16 cellular contexts compared by ENCODE assay signal in the genomic region with DNA sequence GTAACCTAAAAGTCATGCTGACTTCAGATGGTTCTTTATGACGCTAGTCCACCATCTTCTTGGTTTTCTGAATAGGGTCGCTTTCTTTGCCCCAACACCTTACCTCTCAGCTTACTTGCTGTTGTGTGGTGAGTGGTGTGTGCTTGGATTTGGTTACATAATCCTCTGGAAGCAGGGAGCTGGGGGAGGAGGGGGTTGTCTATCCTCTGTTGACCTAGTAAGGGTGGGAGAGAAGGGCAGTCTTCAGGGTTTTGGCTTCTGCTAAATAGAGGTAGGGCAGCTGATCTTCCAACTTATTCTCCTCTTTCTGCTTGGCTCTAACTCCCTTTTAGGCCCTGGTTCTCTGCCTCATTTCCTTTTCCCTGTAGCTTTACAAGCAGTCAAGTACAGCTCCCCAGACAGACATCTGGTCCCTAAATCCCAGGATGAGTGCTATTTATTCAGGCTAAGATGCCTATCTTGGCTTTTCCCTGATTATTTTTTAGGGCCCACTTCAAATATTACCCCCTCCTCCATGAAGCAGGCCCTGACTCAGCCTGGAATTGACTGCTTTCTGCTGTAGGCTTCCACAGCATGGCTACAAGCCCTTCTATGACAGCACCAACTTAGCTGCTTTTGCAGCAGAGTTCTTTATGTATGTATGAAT. TPM values are rescaled to one million over a fixed set of nuclear protein-coding genes. Genes with fewer than 3 reads are reported as not detected.
A peak's percentile ranks its signal among the peaks of the same experiment; 100 is the strongest.
DNase-seq lines count a peak whose midpoint lies in the region; ATAC-seq and TF ChIP-seq lines count a peak whose summit lies in the region.
"Had no signal": no experiment of that assay in that cellular context is flagged by ENCODE, and none has a peak within 500 bp of the region (broad histone marks: within the 10 kb centered on the region; RNA-seq: fewer than 3 reads in every experiment).

No MANE protein-coding gene starts in this region.

- H3K79me1 ChIP-seq in IMR-90 (ENCODE audit: low read depth in 1 of 2, low read length in 2 of 2) (0 out of 4 replicates have a peak, but pooled peaks cover 0 to 3% of the 10 kb centered on the region in 2 experiments), mesenchymal stem cell (replicated peaks; ENCODE audit: low read length, poor library complexity, severe bottlenecking) (no peaks in the 10 kb centered on the region), trophoblast cell (ENCODE audit: low read length) (no peaks in the 10 kb centered on the region)

- H3K4ac ChIP-seq in IMR-90 (ENCODE audit: low read depth, low read length) = peak overlapping the region; percentile 96
- H3K4ac ChIP-seq in mesenchymal stem cell (ENCODE audit: low read depth in 1 of 2, low read length in 2 of 2) = no peak overlapping the region
- no peak overlapping the region for H3K4ac ChIP-seq in trophoblast cell (ENCODE audit: low read depth, low read length)

- no peaks in the 10 kb centered on the region for H3K36me3 ChIP-seq in IMR-90 (ENCODE audit: control insufficient read depth, insufficient read depth, low read length)
- no peaks in the 10 kb centered on the region for H3K36me3 ChIP-seq in WERI-Rb-1
- no peaks in the 10 kb centered on the region for H3K36me3 ChIP-seq in mesenchymal stem cell (ENCODE audit: control insufficient read depth in 1 of 2, insufficient read depth in 2 of 2, low read depth in 1 of 2, low read length in 2 of 2)
- no peaks in the 10 kb centered on the region for H3K36me3 ChIP-seq in trophoblast cell (ENCODE audit: control insufficient read depth in 1 of 2, insufficient read depth in 2 of 2, low read length in 2 of 2)
- no peaks in the 10 kb centered on the region for H3K36me3 ChIP-seq in mucosa of descending colon (ENCODE audit: low read depth)

- peaks cover 4% of the 10 kb centered on the region; the same call in 1 of the 2 replicates for H3K4me1 ChIP-seq in IMR-90 (ENCODE audit: control insufficient read depth, insufficient read depth, low read length)
- no peaks in the 10 kb centered on the region for H3K4me1 ChIP-seq in mesenchymal stem cell (ENCODE audit: control insufficient read depth, insufficient read depth, low read depth, low read length)
- H3K4me1 ChIP-seq in trophoblast cell (ENCODE audit: control insufficient read depth in 1 of 2, insufficient read depth in 2 of 2, low read length in 2 of 2) = peaks cover 2 to 7% of the 10 kb centered on the region in 2 experiments
- no peaks in the 10 kb centered on the region for H3K4me1 ChIP-seq in mucosa of descending colon (ENCODE audit: low read depth)

- no peak overlapping the region; the same call in 1 of the 2 replicates for H3K56ac ChIP-seq in IMR-90 (ENCODE audit: extremely low read depth, insufficient read depth, low read length)

- H4K12ac ChIP-seq in trophoblast cell (ENCODE audit: low read depth, low read length) = no peak overlapping the region

- POLR2A ChIA-PET in IMR-90 (lab: Charles Lee; ENCODE audit: unreplicated experiment) = no interaction called here

- ATAC-seq in IMR-90 (ENCODE audit: low read depth) = no peak
- no peak for ATAC-seq in mucosa of descending colon

- H2BK12ac ChIP-seq in mesenchymal stem cell (ENCODE audit: low read length in 2 of 2) (no peak overlapping the region), trophoblast cell (ENCODE audit: low read length) (no peak overlapping the region)

- no CpG with 5 or more reads among the region's 2 CpGs for WGBS in IMR-90 (ENCODE audit: extremely low coverage in 2 of 2, insufficient read length in 1 of 2), 2 experiments
- 80% methylated on average over 1 of the region's 2 CpGs for WGBS in mesenchymal stem cell
- WGBS in trophoblast cell (ENCODE audit: extremely low coverage, insufficient coverage, insufficient read length) = no CpG with 5 or more reads among the region's 2 CpGs

- intact Hi-C loops in Calu3 (cut with micrococcal nuclease; ENCODE audit: unreplicated experiment) (no loop called here), IMR-90 (cut with micrococcal nuclease) (no loop called here), mucosa of descending colon (cut with DNase I, micrococcal nuclease) (no loop called here)

- no peak for DNase-seq in Calu3
- DNase-seq in IMR-90 = peak; percentile 16
- peak; percentile 92 for DNase-seq in WERI-Rb-1
- DNase-seq in mesenchymal stem cell = no peak
- DNase-seq in trophoblast cell = no peak
- DNase-seq in NCI-H69 (lab: John Stamatoyannopoulos, UW) = no peak
- no peak for DNase-seq in globus pallidus (ENCODE audit: low spot score)
- no peak for DNase-seq in mucosa of descending colon
- DNase-seq: CD4-positive, alpha-beta memory T cell; DMS79 treated with DMSO at 0.1 percent for 48 hours; KBM-7; NCI-H1417; NCI-H187 treated with DMSO at 0.1 percent for 48 hours; NCI-H446 treated with DMSO at 0.1 percent for 48 hours; SHP77 had no signal

- H2BK5ac ChIP-seq in IMR-90 (ENCODE audit: low read depth, low read length, poor library complexity, severe bottlenecking) = peak overlapping the region; percentile 87
- no peak overlapping the region for H2BK5ac ChIP-seq in mesenchymal stem cell (ENCODE audit: low read depth, low read length, poor library complexity, severe bottlenecking)
- no peak overlapping the region for H2BK5ac ChIP-seq in trophoblast cell (ENCODE audit: low read depth, low read length, poor library complexity)

- in situ Hi-C loops in IMR-90 (cut with MboI; ENCODE audit: low sequenced_read_pairs) = no loop called here

- H4K8ac ChIP-seq in IMR-90 (ENCODE audit: low read depth in 2 of 2, low read length in 2 of 2) = peak overlapping the region; percentile 79 to 90
- H4K8ac ChIP-seq in mesenchymal stem cell (ENCODE audit: low read length) = no peak overlapping the region
- no peak overlapping the region for H4K8ac ChIP-seq in trophoblast cell (ENCODE audit: low read depth, low read length)

- H3K4me1 Mint-ChIP-seq in Calu3 (ENCODE audit: low read depth, unreplicated experiment) = no peaks in the 10 kb centered on the region
- H3K4me1 Mint-ChIP-seq: CD4-positive, alpha-beta memory T cell had no signal

- H2BK15ac ChIP-seq in IMR-90 (ENCODE audit: low read depth, low read length) = peak overlapping the region; percentile 83
- H2BK15ac ChIP-seq in mesenchymal stem cell (ENCODE audit: low read depth, poor library complexity, severe bottlenecking) = peak overlapping the region; percentile 6

- H2AFZ ChIP-seq in IMR-90 (replicated peaks; ENCODE audit: low read length, poor library complexity) = peak overlapping the region; percentile 69
- no peak overlapping the region for H2AFZ ChIP-seq in mesenchymal stem cell (ENCODE audit: low read depth, low read length)
- no peak overlapping the region for H2AFZ ChIP-seq in trophoblast cell (ENCODE audit: insufficient read depth, low read length, poor library complexity)

- H3K4me2 ChIP-seq in IMR-90 (ENCODE audit: low read depth, low read length) (no peak overlapping the region), mesenchymal stem cell (ENCODE audit: low read length, poor library complexity, severe bottlenecking) (no peak overlapping the region), trophoblast cell (ENCODE audit: low read length) (no peak overlapping the region)

- TF ChIP-seq POLR2A in IMR-90 (IDR thresholded peaks at IDR 0.05; ENCODE audit: low read depth, low read length) = no peak

- peak overlapping the region; percentile 17; the same call in 1 of the 2 replicates for H4K5ac ChIP-seq in IMR-90 (ENCODE audit: low read depth, low read length)

- H3K14ac ChIP-seq in IMR-90 (replicated peaks; ENCODE audit: low read depth, low read length) = peak overlapping the region; percentile 96
- H3K14ac ChIP-seq in mesenchymal stem cell (ENCODE audit: low read length in 2 of 2) = no peak overlapping the region
- H3K14ac ChIP-seq in trophoblast cell (ENCODE audit: low read length) = no peak overlapping the region

- peaks cover under 1% of the 10 kb centered on the region for H3K9me3 Mint-ChIP-seq in Calu3 (ENCODE audit: low read depth, unreplicated experiment)

- CTCF ChIA-PET in Calu3 (lab: Charles Lee) = interaction anchor here (1.3 to 3.0 kb wide), 2 partner anchors 16 to 26 kb away, joined by 3 to 12 read pairs; no protein-coding TSS in a partner anchor
- CTCF ChIA-PET in IMR-90 (lab: Yijun Ruan, JAX) = interaction anchor here (1.0 to 2.7 kb wide), 4 partner anchors 10 to 191 kb away, joined by 3 to 10 read pairs (median 4); no protein-coding TSS in a partner anchor

- no peaks in the 10 kb centered on the region for H4K20me1 ChIP-seq in IMR-90 (ENCODE audit: insufficient read depth, low read length)

- H3K79me2 ChIP-seq in trophoblast cell (ENCODE audit: control insufficient read depth, insufficient read depth, low read length, poor library complexity) = no peaks in the 10 kb centered on the region

- BruUV-seq in Calu3 (replicated peaks; lab: Mats Ljungman, UMichigan) (no TSS peak), IMR-90 (replicated peaks; lab: Mats Ljungman, UMichigan) (no TSS peak)

- H3K4me3 Mint-ChIP-seq in Calu3 (ENCODE audit: low read depth, unreplicated experiment) = no peak overlapping the region
- H3K4me3 Mint-ChIP-seq: CD4-positive, alpha-beta memory T cell had no signal

- H2AK5ac ChIP-seq in IMR-90 (ENCODE audit: low read depth, low read length) (peak overlapping the region; percentile 89), mesenchymal stem cell (ENCODE audit: low read length, severe bottlenecking) (no peak overlapping the region), trophoblast cell (ENCODE audit: low read length) (no peak overlapping the region)

- H3K18ac ChIP-seq in IMR-90 (ENCODE audit: low read depth, low read length) (peak overlapping the region; percentile 79; the same call in 1 of the 2 replicates), mesenchymal stem cell (ENCODE audit: low read depth in 1 of 2, low read length in 2 of 2) (no peak overlapping the region), trophoblast cell (ENCODE audit: low read length) (no peak overlapping the region)

- no peak for TF ChIP-seq CTCF in Calu3 (IDR thresholded peaks at IDR 0.05; ENCODE audit: unreplicated experiment)
- TF ChIP-seq CTCF in IMR-90 (conservative IDR thresholded peaks at IDR 0.05; ENCODE audit: low read depth, low read length) = no peak
- TF ChIP-seq CTCF in WERI-Rb-1 (IDR thresholded peaks at IDR 0.05; ENCODE audit: low read depth, low read length) = no peak
- no peak for TF ChIP-seq CTCF in mucosa of descending colon (IDR thresholded peaks at IDR 0.05)

- H3K27me3 Mint-ChIP-seq in Calu3 (ENCODE audit: unreplicated experiment) = no peaks in the 10 kb centered on the region

- dilution Hi-C loops in IMR-90 (cut with HindIII; ENCODE audit: low sequenced_read_pairs, unreplicated experiment) = loop anchor here (25.0 kb wide), 1 partner anchor 215 kb away; no protein-coding TSS in a partner anchor

- H2AK9ac ChIP-seq in IMR-90 (replicated peaks; ENCODE audit: low read depth, low read length, poor library complexity) = peak overlapping the region; percentile 88

- H4K91ac ChIP-seq in IMR-90 (ENCODE audit: insufficient read depth, low read depth, low read length) = peak overlapping the region; percentile 77
- no peak overlapping the region for H4K91ac ChIP-seq in mesenchymal stem cell (ENCODE audit: low read length)
- no peak overlapping the region for H4K91ac ChIP-seq in trophoblast cell (ENCODE audit: low read depth, low read length)

- H3K9me3 ChIP-seq in IMR-90 (ENCODE audit: control insufficient read depth, insufficient read depth, low read length) = no peaks in the 10 kb centered on the region; the same call in 1 of the 2 replicates
- peaks cover 41% of the 10 kb centered on the region for H3K9me3 ChIP-seq in WERI-Rb-1 (ENCODE audit: severe bottlenecking)
- H3K9me3 ChIP-seq in mesenchymal stem cell (ENCODE audit: control insufficient read depth, low read length) = peaks cover 13% of the 10 kb centered on the region
- H3K9me3 ChIP-seq in trophoblast cell (ENCODE audit: insufficient read depth, low read depth, low read length) = peaks cover 2% of the 10 kb centered on the region
- H3K9me3 ChIP-seq in mucosa of descending colon = peaks cover 6% of the 10 kb centered on the region

- peak overlapping the region; percentile 98 for H2BK120ac ChIP-seq in IMR-90 (ENCODE audit: low read depth, low read length)
- H2BK120ac ChIP-seq in mesenchymal stem cell (ENCODE audit: low read depth, low read length) = no peak overlapping the region
- no peak overlapping the region for H2BK120ac ChIP-seq in trophoblast cell (ENCODE audit: insufficient read depth, low read length, poor library complexity)

- peaks cover 14% of the 10 kb centered on the region for H3K9me1 ChIP-seq in IMR-90 (ENCODE audit: insufficient read depth, low read length)

- H3K23ac ChIP-seq in IMR-90 (ENCODE audit: low read depth, low read length) (peak overlapping the region; percentile 81; the same call in 1 of the 2 replicates), mesenchymal stem cell (ENCODE audit: low read length in 2 of 2) (no peak overlapping the region), trophoblast cell (ENCODE audit: low read length) (no peak overlapping the region)

- no peak overlapping the region for H3K4me3 ChIP-seq in IMR-90 (ENCODE audit: insufficient read depth, low read depth, low read length)
- H3K4me3 ChIP-seq in WERI-Rb-1 (ENCODE audit: low read depth, low read length) = no peak overlapping the region
- H3K4me3 ChIP-seq in mesenchymal stem cell (ENCODE audit: insufficient read depth in 1 of 2, low read depth in 1 of 2, low read length in 2 of 2) = no peak overlapping the region
- no peak overlapping the region for H3K4me3 ChIP-seq in trophoblast cell (ENCODE audit: low read depth, low read length)
- no peak overlapping the region for H3K4me3 ChIP-seq in mucosa of descending colon

- no peak for TF ChIP-seq RAD21 in IMR-90 (IDR thresholded peaks at IDR 0.05; ENCODE audit: low read length)

- peak overlapping the region; percentile 99 for H2BK20ac ChIP-seq in IMR-90 (ENCODE audit: low read depth, low read length)

- H3K36me3 Mint-ChIP-seq in Calu3 (ENCODE audit: insufficient read depth, unreplicated experiment) = peaks cover 8% of the 10 kb centered on the region

- no peak overlapping the region for H3K9ac ChIP-seq in IMR-90 (ENCODE audit: low read depth, low read length)
- H3K9ac ChIP-seq in mesenchymal stem cell (ENCODE audit: low read length) = no peak overlapping the region
- H3K9ac ChIP-seq in trophoblast cell (ENCODE audit: low read length) = no peak overlapping the region

- H3K27ac Mint-ChIP-seq in Calu3 (ENCODE audit: unreplicated experiment) = peak overlapping the region; percentile 84
- H3K27ac Mint-ChIP-seq: CD4-positive, alpha-beta memory T cell had no signal

- H3K27ac ChIP-seq in IMR-90 (ENCODE audit: insufficient read depth, low read length) = no peak overlapping the region
- H3K27ac ChIP-seq in WERI-Rb-1 = peak overlapping the region; percentile 86
- H3K27ac ChIP-seq in mesenchymal stem cell (ENCODE audit: low read length, poor library complexity, severe bottlenecking) = no peak overlapping the region
- H3K27ac ChIP-seq in trophoblast cell (ENCODE audit: low read depth, low read length) = no peak overlapping the region

- H3K27me3 ChIP-seq in IMR-90 (ENCODE audit: control insufficient read depth, insufficient read depth, low read length) (no peaks in the 10 kb centered on the region), WERI-Rb-1 (ENCODE audit: insufficient read depth, low read depth, severe bottlenecking) (no peaks in the 10 kb centered on the region), mesenchymal stem cell (ENCODE audit: control insufficient read depth in 1 of 2, insufficient read depth in 1 of 2, low read length in 2 of 2) (peaks cover 29% of the 10 kb centered on the region in 2 experiments), trophoblast cell (ENCODE audit: insufficient read depth, low read length) (no peaks in the 10 kb centered on the region)

RNA-seq across cellular contexts. Expression of a gene that starts 6.4 kb away (rescaled TPM):
- total RNA-seq in Calu3 (2022) = not detected in 2 replicates
- 0.28 and 0.54 TPM in 2 replicates for total RNA-seq in IMR-90 (2012; rRNA removed)
- polyA plus RNA-seq in IMR-90 (2012; rRNA removed) = 1.1 and 1.2 TPM in 2 replicates
- polyA plus RNA-seq in IMR-90 (2012; cell fraction: cytosol; rRNA removed) = 0.27 and 0.78 TPM in 2 replicates
- 0.63 and 0.83 TPM in 2 replicates for polyA plus RNA-seq in IMR-90 (2012; cell fraction: nucleus; rRNA removed; ENCODE audit: low replicate concordance)
- polyA plus RNA-seq in mesenchymal stem cell (2013, experiment 1 of 2) = 0.10 TPM
- polyA plus RNA-seq in mesenchymal stem cell (2013, experiment 2 of 2) = 0.07 TPM
- 0.04 TPM in 1 of 2 replicates, not detected in the other for polyA plus RNA-seq in trophoblast cell (2013)
- under 1 TPM in 2 of 3 donors, not detected in 1; 0.26 to 0.87 TPM for total RNA-seq in mucosa of descending colon
- total RNA-seq: CD4-positive, alpha-beta memory T cell had no signal
- polyA plus RNA-seq: CD4-positive, alpha-beta memory T cell had no signal

RNA-seq across cellular contexts. Expression of a gene that starts 20.7 kb away (rescaled TPM):
- total RNA-seq in Calu3 (2022) = 4.0 and 5.0 TPM in 2 replicates
- total RNA-seq in IMR-90 (2012; rRNA removed) = 24.7 and 26.0 TPM in 2 replicates
- 17.8 and 18.9 TPM in 2 replicates for polyA plus RNA-seq in IMR-90 (2012; rRNA removed)
- polyA plus RNA-seq in IMR-90 (2012; cell fraction: cytosol; rRNA removed) = 12.8 and 21.9 TPM in 2 replicates
- polyA plus RNA-seq in IMR-90 (2012; cell fraction: nucleus; rRNA removed; ENCODE audit: low replicate concordance) = 9.1 and 9.2 TPM in 2 replicates
- polyA plus RNA-seq in mesenchymal stem cell (2013, experiment 1 of 2) = 5.0 TPM
- polyA plus RNA-seq in mesenchymal stem cell (2013, experiment 2 of 2) = 4.8 TPM
- polyA plus RNA-seq in trophoblast cell (2013) = 7.7 and 8.1 TPM in 2 replicates
- total RNA-seq in mucosa of descending colon = 1 to 10 TPM in 2 of 3 donors, under 1 TPM in 1; 0.20 to 6.8 (median 2.1) TPM

RNA-seq across cellular contexts. Expression of a gene that starts 23.8 kb away (rescaled TPM):
- total RNA-seq in Calu3 (2022) (not detected in 2 replicates), IMR-90 (2012; rRNA removed) (7.2 and 11.7 TPM in 2 replicates), mucosa of descending colon (1 to 10 TPM in 1 of 3 donors, not detected in 2; 1.3 TPM)
- 27.3 and 34.7 TPM in 2 replicates for polyA plus RNA-seq in IMR-90 (2012; rRNA removed)
- 26.9 and 33.4 TPM in 2 replicates for polyA plus RNA-seq in IMR-90 (2012; cell fraction: cytosol; rRNA removed)
- polyA plus RNA-seq in IMR-90 (2012; cell fraction: nucleus; rRNA removed; ENCODE audit: low replicate concordance) = 6.2 and 14.8 TPM in 2 replicates
- 0.08 TPM for polyA plus RNA-seq in mesenchymal stem cell (2013, experiment 1 of 2)
- 0.22 TPM for polyA plus RNA-seq in mesenchymal stem cell (2013, experiment 2 of 2)
- 0.08 TPM in 1 of 2 replicates, not detected in the other for polyA plus RNA-seq in trophoblast cell (2013)
- total RNA-seq: CD4-positive, alpha-beta memory T cell had no signal
- polyA plus RNA-seq: CD4-positive, alpha-beta memory T cell had no signal

RNA-seq across cellular contexts. Expression of a gene that starts 41.3 kb away (rescaled TPM):
- 3.5 and 5.6 TPM in 2 replicates for total RNA-seq in Calu3 (2022)
- total RNA-seq in IMR-90 (2012; rRNA removed) = not detected in 2 replicates
- 0.32 TPM in 1 of 2 replicates, not detected in the other for polyA plus RNA-seq in IMR-90 (2012; rRNA removed)
- not detected in 2 replicates for polyA plus RNA-seq in IMR-90 (2012; cell fraction: cytosol; rRNA removed)
- 0.08 TPM in 1 of 2 replicates, not detected in the other for polyA plus RNA-seq in IMR-90 (2012; cell fraction: nucleus; rRNA removed; ENCODE audit: low replicate concordance)
- polyA plus RNA-seq in mesenchymal stem cell (2013, experiment 1 of 2) = not detected
- polyA plus RNA-seq in mesenchymal stem cell (2013, experiment 2 of 2) = not detected
- 0.74 and 0.76 TPM in 2 replicates for polyA plus RNA-seq in trophoblast cell (2013)
- 10 to 100 TPM in 1 of 3 donors, 1 to 10 TPM in 2; 2.5 to 11.4 (median 3.9) TPM for total RNA-seq in mucosa of descending colon
- total RNA-seq: A172 had no signal

Comparison
In these comparisons a context has a peak if more than half of its experiments do, and no peak if none do; other contexts are left out.
1. DNase-seq: peak in IMR-90 (single experiment) and WERI-Rb-1 (single experiment); none in Calu3 (single experiment), mesenchymal stem cell (single experiment), trophoblast cell (0 of 2), NCI-H69 (single experiment), globus pallidus (single experiment) and mucosa of descending colon (0 of 3).
2. H4K8ac ChIP-seq: peak in IMR-90 (2 of 2); none in mesenchymal stem cell (single experiment) and trophoblast cell (single experiment).